1 cellular context compared by ENCODE assay signal in the genomic region with DNA sequence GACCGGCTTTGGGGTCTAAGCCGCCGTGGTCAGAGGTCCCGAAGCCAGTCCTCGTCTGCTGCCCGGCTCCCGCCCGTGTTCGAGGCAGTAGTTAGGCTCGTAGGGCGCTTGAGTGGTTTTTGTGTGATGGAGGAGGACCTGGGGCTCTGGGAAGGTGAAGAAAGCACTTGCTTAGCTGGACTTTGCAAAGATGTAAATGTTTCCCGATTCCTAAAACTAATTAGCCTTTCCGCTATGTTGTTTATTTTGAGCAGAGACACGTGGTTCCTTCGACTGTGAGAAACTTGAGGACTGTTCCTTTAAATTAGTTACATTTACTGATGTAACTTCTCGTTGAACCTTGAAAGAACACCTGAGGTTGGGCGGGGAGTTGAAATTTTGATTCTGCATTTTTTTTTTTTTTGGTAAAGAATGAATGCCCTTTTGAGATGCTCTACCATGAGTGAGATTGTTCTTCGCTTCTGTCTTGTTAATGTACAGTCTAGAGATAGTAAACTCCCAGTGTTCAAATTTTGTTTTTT.
A peak's percentile ranks its signal among the peaks of the same experiment; 100 is the strongest.
TF ChIP-seq lines count a peak whose summit lies in the region.

No MANE protein-coding gene starts in this region.

TF ChIP-seq in HepG2, 621 proteins besides CTCF, POLR2A, EP300 and RAD21 (continued from another document and continues in another):
- TF ChIP-seq, protein P1, sequence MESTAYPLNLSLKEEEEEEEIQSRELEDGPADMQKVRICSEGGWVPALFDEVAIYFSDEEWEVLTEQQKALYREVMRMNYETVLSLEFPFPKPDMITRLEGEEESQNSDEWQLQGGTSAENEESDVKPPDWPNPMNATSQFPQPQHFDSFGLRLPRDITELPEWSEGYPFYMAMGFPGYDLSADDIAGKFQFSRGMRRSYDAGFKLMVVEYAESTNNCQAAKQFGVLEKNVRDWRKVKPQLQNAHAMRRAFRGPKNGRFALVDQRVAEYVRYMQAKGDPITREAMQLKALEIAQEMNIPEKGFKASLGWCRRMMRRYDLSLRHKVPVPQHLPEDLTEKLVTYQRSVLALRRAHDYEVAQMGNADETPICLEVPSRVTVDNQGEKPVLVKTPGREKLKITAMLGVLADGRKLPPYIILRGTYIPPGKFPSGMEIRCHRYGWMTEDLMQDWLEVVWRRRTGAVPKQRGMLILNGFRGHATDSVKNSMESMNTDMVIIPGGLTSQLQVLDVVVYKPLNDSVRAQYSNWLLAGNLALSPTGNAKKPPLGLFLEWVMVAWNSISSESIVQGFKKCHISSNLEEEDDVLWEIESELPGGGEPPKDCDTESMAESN (CRISPR knock-in tag; conservative IDR thresholded peaks at IDR 0.05) = no peak
- TF ChIP-seq, protein P2, sequence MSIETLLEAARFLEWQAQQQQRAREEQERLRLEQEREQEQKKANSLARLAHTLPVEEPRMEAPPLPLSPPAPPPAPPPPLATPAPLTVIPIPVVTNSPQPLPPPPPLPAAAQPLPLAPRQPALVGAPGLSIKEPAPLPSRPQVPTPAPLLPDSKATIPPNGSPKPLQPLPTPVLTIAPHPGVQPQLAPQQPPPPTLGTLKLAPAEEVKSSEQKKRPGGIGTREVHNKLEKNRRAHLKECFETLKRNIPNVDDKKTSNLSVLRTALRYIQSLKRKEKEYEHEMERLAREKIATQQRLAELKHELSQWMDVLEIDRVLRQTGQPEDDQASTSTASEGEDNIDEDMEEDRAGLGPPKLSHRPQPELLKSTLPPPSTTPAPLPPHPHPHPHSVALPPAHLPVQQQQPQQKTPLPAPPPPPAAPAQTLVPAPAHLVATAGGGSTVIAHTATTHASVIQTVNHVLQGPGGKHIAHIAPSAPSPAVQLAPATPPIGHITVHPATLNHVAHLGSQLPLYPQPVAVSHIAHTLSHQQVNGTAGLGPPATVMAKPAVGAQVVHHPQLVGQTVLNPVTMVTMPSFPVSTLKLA (IDR thresholded peaks at IDR 0.05) = peak; percentile 87
- TF ChIP-seq, protein P3, sequence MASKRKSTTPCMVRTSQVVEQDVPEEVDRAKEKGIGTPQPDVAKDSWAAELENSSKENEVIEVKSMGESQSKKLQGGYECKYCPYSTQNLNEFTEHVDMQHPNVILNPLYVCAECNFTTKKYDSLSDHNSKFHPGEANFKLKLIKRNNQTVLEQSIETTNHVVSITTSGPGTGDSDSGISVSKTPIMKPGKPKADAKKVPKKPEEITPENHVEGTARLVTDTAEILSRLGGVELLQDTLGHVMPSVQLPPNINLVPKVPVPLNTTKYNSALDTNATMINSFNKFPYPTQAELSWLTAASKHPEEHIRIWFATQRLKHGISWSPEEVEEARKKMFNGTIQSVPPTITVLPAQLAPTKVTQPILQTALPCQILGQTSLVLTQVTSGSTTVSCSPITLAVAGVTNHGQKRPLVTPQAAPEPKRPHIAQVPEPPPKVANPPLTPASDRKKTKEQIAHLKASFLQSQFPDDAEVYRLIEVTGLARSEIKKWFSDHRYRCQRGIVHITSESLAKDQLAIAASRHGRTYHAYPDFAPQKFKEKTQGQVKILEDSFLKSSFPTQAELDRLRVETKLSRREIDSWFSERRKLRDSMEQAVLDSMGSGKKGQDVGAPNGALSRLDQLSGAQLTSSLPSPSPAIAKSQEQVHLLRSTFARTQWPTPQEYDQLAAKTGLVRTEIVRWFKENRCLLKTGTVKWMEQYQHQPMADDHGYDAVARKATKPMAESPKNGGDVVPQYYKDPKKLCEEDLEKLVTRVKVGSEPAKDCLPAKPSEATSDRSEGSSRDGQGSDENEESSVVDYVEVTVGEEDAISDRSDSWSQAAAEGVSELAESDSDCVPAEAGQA (IDR thresholded peaks at IDR 0.05; ENCODE audit: low read depth) = no peak
- TF ChIP-seq, protein P3 (CRISPR knock-in tag; IDR thresholded peaks at IDR 0.05; ENCODE audit: borderline replicate concordance) = peak; percentile 5; the same call in 1 of the 2 replicates
- TF ChIP-seq, protein P4, sequence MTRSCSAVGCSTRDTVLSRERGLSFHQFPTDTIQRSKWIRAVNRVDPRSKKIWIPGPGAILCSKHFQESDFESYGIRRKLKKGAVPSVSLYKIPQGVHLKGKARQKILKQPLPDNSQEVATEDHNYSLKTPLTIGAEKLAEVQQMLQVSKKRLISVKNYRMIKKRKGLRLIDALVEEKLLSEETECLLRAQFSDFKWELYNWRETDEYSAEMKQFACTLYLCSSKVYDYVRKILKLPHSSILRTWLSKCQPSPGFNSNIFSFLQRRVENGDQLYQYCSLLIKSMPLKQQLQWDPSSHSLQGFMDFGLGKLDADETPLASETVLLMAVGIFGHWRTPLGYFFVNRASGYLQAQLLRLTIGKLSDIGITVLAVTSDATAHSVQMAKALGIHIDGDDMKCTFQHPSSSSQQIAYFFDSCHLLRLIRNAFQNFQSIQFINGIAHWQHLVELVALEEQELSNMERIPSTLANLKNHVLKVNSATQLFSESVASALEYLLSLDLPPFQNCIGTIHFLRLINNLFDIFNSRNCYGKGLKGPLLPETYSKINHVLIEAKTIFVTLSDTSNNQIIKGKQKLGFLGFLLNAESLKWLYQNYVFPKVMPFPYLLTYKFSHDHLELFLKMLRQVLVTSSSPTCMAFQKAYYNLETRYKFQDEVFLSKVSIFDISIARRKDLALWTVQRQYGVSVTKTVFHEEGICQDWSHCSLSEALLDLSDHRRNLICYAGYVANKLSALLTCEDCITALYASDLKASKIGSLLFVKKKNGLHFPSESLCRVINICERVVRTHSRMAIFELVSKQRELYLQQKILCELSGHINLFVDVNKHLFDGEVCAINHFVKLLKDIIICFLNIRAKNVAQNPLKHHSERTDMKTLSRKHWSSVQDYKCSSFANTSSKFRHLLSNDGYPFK (CRISPR knock-in tag; IDR thresholded peaks at IDR 0.05; ENCODE audit: borderline replicate concordance) = 0 out of 2 replicates have a peak, but pooled peaks have one; percentile 4
- TF ChIP-seq CCDC6 (CRISPR knock-in tag; IDR thresholded peaks at IDR 0.05) (no peak), ZNF17 (CRISPR knock-in tag; IDR thresholded peaks at IDR 0.05) (no peak), ZNF33A (CRISPR knock-in tag; IDR thresholded peaks at IDR 0.05; ENCODE audit: borderline replicate concordance) (peak; percentile 85; the same call in 1 of the 2 replicates), ZNF530 (CRISPR knock-in tag; IDR thresholded peaks at IDR 0.05; ENCODE audit: low read depth) (no peak), CREM (IDR thresholded peaks at IDR 0.05) (peak; percentile 11; the same call in 1 of the 2 replicates), CREM (CRISPR knock-in tag; IDR thresholded peaks at IDR 0.05) (no peak), ZMYM3 (CRISPR knock-in tag; IDR thresholded peaks at IDR 0.05) (no peak), EHMT2 (IDR thresholded peaks at IDR 0.05; ENCODE audit: borderline replicate concordance, low read depth, low read length) (no peak), RAD51 (IDR thresholded peaks at IDR 0.05; ENCODE audit: borderline replicate concordance) (0 out of 2 replicates have a peak, but pooled peaks have one; percentile 2), ZNF3 (CRISPR knock-in tag; IDR thresholded peaks at IDR 0.05) (peak; percentile 7; the same call in 1 of the 2 replicates), ZNF619 (CRISPR knock-in tag; IDR thresholded peaks at IDR 0.05) (no peak), KDM3A (CRISPR knock-in tag; IDR thresholded peaks at IDR 0.05; ENCODE audit: low read depth) (no peak), ZNF773 (CRISPR knock-in tag; IDR thresholded peaks at IDR 0.05; ENCODE audit: borderline replicate concordance) (0 out of 2 replicates have a peak, but pooled peaks have one; percentile 21), FOXK2 (IDR thresholded peaks at IDR 0.05) (peak; percentile 80), MTA3 (CRISPR knock-in tag; IDR thresholded peaks at IDR 0.05) (no peak), SMC3 (IDR thresholded peaks at IDR 0.05; ENCODE audit: low read length) (peak; percentile 1; the same call in 1 of the 2 replicates), RFX1 (IDR thresholded peaks at IDR 0.05) (no peak), TCF12 (IDR thresholded peaks at IDR 0.05) (no peak), TCF12 (CRISPR knock-in tag; IDR thresholded peaks at IDR 0.05) (0 out of 2 replicates have a peak, but pooled peaks have one; percentile 54), SALL2 (CRISPR knock-in tag; IDR thresholded peaks at IDR 0.05) (0 out of 2 replicates have a peak, but pooled peaks have one; percentile 5), HNRNPH1 (optimal IDR thresholded peaks at IDR 0.05; ENCODE audit: low read depth, low read length) (no peak), PHF21A (CRISPR knock-in tag; IDR thresholded peaks at IDR 0.05) (no peak), KDM2A (CRISPR knock-in tag; IDR thresholded peaks at IDR 0.05; ENCODE audit: borderline replicate concordance, low read depth) (no peak), ZNF891 (CRISPR knock-in tag; IDR thresholded peaks at IDR 0.05) (no peak), ZNF446 (CRISPR knock-in tag; IDR thresholded peaks at IDR 0.05) (0 out of 2 replicates have a peak, but pooled peaks have one; percentile 8), TBP (CRISPR knock-in tag; IDR thresholded peaks at IDR 0.05) (no peak), ZNF766 (CRISPR knock-in tag; IDR thresholded peaks at IDR 0.05; ENCODE audit: borderline replicate concordance) (0 out of 2 replicates have a peak, but pooled peaks have one; percentile 9), PAX8 (CRISPR knock-in tag; IDR thresholded peaks at IDR 0.05; ENCODE audit: borderline replicate concordance) (0 out of 2 replicates have a peak, but pooled peaks have one; percentile 7), NKX3-1 (CRISPR knock-in tag; IDR thresholded peaks at IDR 0.05) (peak; percentile 24), ZFY (CRISPR knock-in tag; IDR thresholded peaks at IDR 0.05) (no peak), TEAD2 (CRISPR knock-in tag; IDR thresholded peaks at IDR 0.05) (peak; percentile 63; the same call in 1 of the 2 replicates), RARG (CRISPR knock-in tag; IDR thresholded peaks at IDR 0.05; ENCODE audit: low read depth) (peak; percentile 92; the same call in 1 of the 2 replicates), ZNF749 (CRISPR knock-in tag; IDR thresholded peaks at IDR 0.05; ENCODE audit: borderline replicate concordance) (0 out of 2 replicates have a peak, but pooled peaks have one; percentile 31), ZMYM2 (CRISPR knock-in tag; IDR thresholded peaks at IDR 0.05) (peak; percentile 78), CREB1 (IDR thresholded peaks at IDR 0.05) (no peak), CREB1 (CRISPR knock-in tag; IDR thresholded peaks at IDR 0.05) (no peak)
- TF ChIP-seq, protein P5, sequence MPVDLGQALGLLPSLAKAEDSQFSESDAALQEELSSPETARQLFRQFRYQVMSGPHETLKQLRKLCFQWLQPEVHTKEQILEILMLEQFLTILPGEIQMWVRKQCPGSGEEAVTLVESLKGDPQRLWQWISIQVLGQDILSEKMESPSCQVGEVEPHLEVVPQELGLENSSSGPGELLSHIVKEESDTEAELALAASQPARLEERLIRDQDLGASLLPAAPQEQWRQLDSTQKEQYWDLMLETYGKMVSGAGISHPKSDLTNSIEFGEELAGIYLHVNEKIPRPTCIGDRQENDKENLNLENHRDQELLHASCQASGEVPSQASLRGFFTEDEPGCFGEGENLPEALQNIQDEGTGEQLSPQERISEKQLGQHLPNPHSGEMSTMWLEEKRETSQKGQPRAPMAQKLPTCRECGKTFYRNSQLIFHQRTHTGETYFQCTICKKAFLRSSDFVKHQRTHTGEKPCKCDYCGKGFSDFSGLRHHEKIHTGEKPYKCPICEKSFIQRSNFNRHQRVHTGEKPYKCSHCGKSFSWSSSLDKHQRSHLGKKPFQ (CRISPR knock-in tag; IDR thresholded peaks at IDR 0.05; ENCODE audit: insufficient replicate concordance) = peak; percentile 84
- TF ChIP-seq, protein P6, sequence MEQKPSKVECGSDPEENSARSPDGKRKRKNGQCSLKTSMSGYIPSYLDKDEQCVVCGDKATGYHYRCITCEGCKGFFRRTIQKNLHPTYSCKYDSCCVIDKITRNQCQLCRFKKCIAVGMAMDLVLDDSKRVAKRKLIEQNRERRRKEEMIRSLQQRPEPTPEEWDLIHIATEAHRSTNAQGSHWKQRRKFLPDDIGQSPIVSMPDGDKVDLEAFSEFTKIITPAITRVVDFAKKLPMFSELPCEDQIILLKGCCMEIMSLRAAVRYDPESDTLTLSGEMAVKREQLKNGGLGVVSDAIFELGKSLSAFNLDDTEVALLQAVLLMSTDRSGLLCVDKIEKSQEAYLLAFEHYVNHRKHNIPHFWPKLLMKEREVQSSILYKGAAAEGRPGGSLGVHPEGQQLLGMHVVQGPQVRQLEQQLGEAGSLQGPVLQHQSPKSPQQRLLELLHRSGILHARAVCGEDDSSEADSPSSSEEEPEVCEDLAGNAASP (CRISPR knock-in tag; IDR thresholded peaks at IDR 0.05; ENCODE audit: borderline replicate concordance) = no peak
- TF ChIP-seq, protein P7, sequence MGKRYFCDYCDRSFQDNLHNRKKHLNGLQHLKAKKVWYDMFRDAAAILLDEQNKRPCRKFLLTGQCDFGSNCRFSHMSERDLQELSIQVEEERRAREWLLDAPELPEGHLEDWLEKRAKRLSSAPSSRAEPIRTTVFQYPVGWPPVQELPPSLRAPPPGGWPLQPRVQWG (CRISPR knock-in tag; IDR thresholded peaks at IDR 0.05; ENCODE audit: borderline replicate concordance, low read depth) = no peak
- TF ChIP-seq, protein P8, sequence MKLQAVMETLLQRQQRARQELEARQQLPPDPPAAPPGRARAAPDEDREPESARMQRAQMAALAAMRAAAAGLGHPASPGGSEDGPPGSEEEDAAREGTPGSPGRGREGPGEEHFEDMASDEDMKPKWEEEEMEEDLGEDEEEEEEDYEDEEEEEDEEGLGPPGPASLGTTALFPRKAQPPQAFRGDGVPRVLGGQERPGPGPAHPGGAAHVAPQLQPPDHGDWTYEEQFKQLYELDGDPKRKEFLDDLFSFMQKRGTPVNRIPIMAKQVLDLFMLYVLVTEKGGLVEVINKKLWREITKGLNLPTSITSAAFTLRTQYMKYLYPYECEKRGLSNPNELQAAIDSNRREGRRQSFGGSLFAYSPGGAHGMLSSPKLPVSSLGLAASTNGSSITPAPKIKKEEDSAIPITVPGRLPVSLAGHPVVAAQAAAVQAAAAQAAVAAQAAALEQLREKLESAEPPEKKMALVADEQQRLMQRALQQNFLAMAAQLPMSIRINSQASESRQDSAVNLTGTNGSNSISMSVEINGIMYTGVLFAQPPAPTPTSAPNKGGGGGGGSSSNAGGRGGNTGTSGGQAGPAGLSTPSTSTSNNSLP (IDR thresholded peaks at IDR 0.05; ENCODE audit: low read depth, low read length) = no peak
